Comparison of ENCODE assay signal across 19 cellular contexts in genomic region chr16:15973997-15974396, GRCh38. TPM values are rescaled to one million over a fixed set of nuclear protein-coding genes. Genes with fewer than 3 reads are reported as not detected.
DNase-seq lines count a peak whose midpoint lies in the region; ATAC-seq and TF ChIP-seq lines count a peak whose summit lies in the region.
"Had no signal": no experiment of that assay in that cellular context is flagged by ENCODE, and none has a peak within 500 bp of the region (broad histone marks: within the 10 kb centered on the region; RNA-seq: fewer than 3 reads in every experiment).

No MANE protein-coding gene starts in this region.

- no peak for DNase-seq in activated naive CD4-positive, alpha-beta T cell treated with anti-CD3 and anti-CD28 coated beads for 36 hours
- no peak for DNase-seq in coronary artery (ENCODE audit: low spot score)
- DNase-seq in prostate gland (ENCODE audit: low spot score), result no peak
- no peak for DNase-seq in upper lobe of left lung
- DNase-seq in HUDEP-2 (lab: John Stamatoyannopoulos, UW; ENCODE audit: unreplicated experiment in 76 of 76), result no peak
- DNase-seq in effector memory CD4-positive, alpha-beta T cell, result no peak
- DNase-seq in MCF 10A (ENCODE audit: unreplicated experiment), result no peak
- DNase-seq: activated CD4-positive, alpha-beta T cell treated with anti-CD3 and anti-CD28 coated beads, Interleukin-2, amount 50 U/mL, for 1 hour; brain microvascular endothelial cell; Caco-2; endodermal cell; naive thymus-derived CD8-positive, alpha-beta T cell; NCI-H1417; NCI-H2081 treated with DMSO at 0.1 percent for 48 hours; testis; WERI-Rb-1 had no signal

- BruUV-seq in MCF 10A (replicated peaks; lab: Mats Ljungman, UMichigan), result no TSS peak

- ATAC-seq in upper lobe of left lung (ENCODE audit: low FRiP score in 2 of 2), result no peak
- ATAC-seq: naive thymus-derived CD8-positive, alpha-beta T cell had no signal

- no peak for TF ChIP-seq EP300 in upper lobe of left lung (IDR thresholded peaks at IDR 0.05)

- H3K4me3 ChIP-seq in coronary artery, result no peak overlapping the region
- H3K4me3 ChIP-seq in prostate gland, result no peak overlapping the region
- no peak overlapping the region for H3K4me3 ChIP-seq in upper lobe of left lung
- no peak overlapping the region for H3K4me3 ChIP-seq in effector memory CD4-positive, alpha-beta T cell (ENCODE audit: insufficient read depth, low read depth, low read length, poor library complexity, severe bottlenecking)
- H3K4me3 ChIP-seq: SK-N-MC, testis had no signal

- peak overlapping the region; percentile 82 to 83 for H3K27ac ChIP-seq in coronary artery
- peak overlapping the region; percentile 33 to 56 for H3K27ac ChIP-seq in prostate gland
- peak overlapping the region in 3 of 4 donors; percentile 15 to 33 (median 25) for H3K27ac ChIP-seq in upper lobe of left lung
- no peak overlapping the region for H3K27ac ChIP-seq in effector memory CD4-positive, alpha-beta T cell (ENCODE audit: insufficient read depth, low read length, poor library complexity, severe bottlenecking)
- H3K27ac ChIP-seq: brain microvascular endothelial cell, SK-N-MC, WERI-Rb-1 had no signal

- POLR2A ChIA-PET in MCF 10A (lab: Yijun Ruan, JAX), result interaction anchor here (0.6 kb wide), 1 partner anchor 72 kb away, joined by 3 read pairs; no protein-coding TSS in a partner anchor

- intact Hi-C loops in activated naive CD4-positive, alpha-beta T cell treated with anti-CD3 and anti-CD28 coated beads for 36 hours (cut with micrococcal nuclease), result no loop called here
- intact Hi-C loops in prostate gland (cut with DNase I), result no loop called here
- intact Hi-C loops in MCF 10A (cut with micrococcal nuclease), result no loop called here

- 18% methylated on average over 1 of the region's 1 CpG for WGBS in prostate gland
- WGBS in upper lobe of left lung, 2 donors, result 50 to 90% methylated on average over 1 of the region's 1 CpG

- H3K27ac Mint-ChIP-seq in activated naive CD4-positive, alpha-beta T cell treated with anti-CD3 and anti-CD28 coated beads, Interleukin-2, amount 50 U/mL, for 24 hours, result peak overlapping the region; percentile 86
- H3K27ac Mint-ChIP-seq in activated naive CD4-positive, alpha-beta T cell treated with anti-CD3 and anti-CD28 coated beads for 36 hours, result no peak overlapping the region
- no peak overlapping the region for H3K27ac Mint-ChIP-seq in MCF 10A (ENCODE audit: low read depth, unreplicated experiment)
- H3K27ac Mint-ChIP-seq: endodermal cell; T-helper 2 cell treated with Interferon-gamma antibody and Interleukin-4, amounts not matched to agents 5 μg/mL and 100 μg/mL, for 36 hours had no signal

- no peaks in the 10 kb centered on the region for H3K27me3 Mint-ChIP-seq in activated naive CD4-positive, alpha-beta T cell treated with anti-CD3 and anti-CD28 coated beads, Interleukin-2, amount 50 U/mL, for 24 hours
- H3K27me3 Mint-ChIP-seq in activated naive CD4-positive, alpha-beta T cell treated with anti-CD3 and anti-CD28 coated beads for 36 hours (ENCODE audit: low read depth), result no peaks in the 10 kb centered on the region
- H3K27me3 Mint-ChIP-seq in MCF 10A (ENCODE audit: insufficient read depth, unreplicated experiment), result no peaks in the 10 kb centered on the region
- H3K27me3 Mint-ChIP-seq: naive thymus-derived CD8-positive, alpha-beta T cell had no signal

- H3K27me3 ChIP-seq in prostate gland (replicated peaks; ENCODE audit: insufficient read depth) (no peaks in the 10 kb centered on the region), upper lobe of left lung (no peaks in the 10 kb centered on the region)
- no peaks in the 10 kb centered on the region for H3K27me3 ChIP-seq in effector memory CD4-positive, alpha-beta T cell (replicated peaks; ENCODE audit: control insufficient read depth, insufficient read depth, low read length, poor library complexity, severe bottlenecking)
- H3K27me3 ChIP-seq: brain microvascular endothelial cell, testis had no signal

- no peaks in the 10 kb centered on the region for H3K4me1 ChIP-seq in prostate gland (replicated peaks)
- peaks cover 14 to 40% (median 32%) of the 10 kb centered on the region in 4 donors for H3K4me1 ChIP-seq in upper lobe of left lung
- H3K4me1 ChIP-seq in effector memory CD4-positive, alpha-beta T cell (ENCODE audit: control insufficient read depth, insufficient read depth, low read length, poor library complexity, severe bottlenecking), result no peaks in the 10 kb centered on the region

- no peaks in the 10 kb centered on the region for H3K9me3 Mint-ChIP-seq in activated naive CD4-positive, alpha-beta T cell treated with anti-CD3 and anti-CD28 coated beads, Interleukin-2, amount 50 U/mL, for 24 hours
- peaks cover 24% of the 10 kb centered on the region for H3K9me3 Mint-ChIP-seq in activated naive CD4-positive, alpha-beta T cell treated with anti-CD3 and anti-CD28 coated beads for 36 hours
- H3K9me3 Mint-ChIP-seq in MCF 10A (ENCODE audit: unreplicated experiment), result no peaks in the 10 kb centered on the region

- TF ChIP-seq CTCF in coronary artery (IDR thresholded peaks at IDR 0.05) (no peak), prostate gland (IDR thresholded peaks at IDR 0.05) (no peak), upper lobe of left lung (IDR thresholded peaks at IDR 0.05) (no peak), MCF 10A (IDR thresholded peaks at IDR 0.05; ENCODE audit: unreplicated experiment) (no peak)

- CTCF ChIA-PET in activated naive CD4-positive, alpha-beta T cell treated with anti-CD3 and anti-CD28 coated beads for 36 hours (lab: Charles Lee), result no interaction called here
- CTCF ChIA-PET in MCF 10A (lab: Yijun Ruan, JAX), result interaction anchor here (0.6 kb wide), 1 partner anchor 101 kb away, joined by 4 read pairs; no protein-coding TSS in a partner anchor

- no peak overlapping the region for H3K4me3 Mint-ChIP-seq in activated naive CD4-positive, alpha-beta T cell treated with anti-CD3 and anti-CD28 coated beads, Interleukin-2, amount 50 U/mL, for 24 hours
- no peak overlapping the region for H3K4me3 Mint-ChIP-seq in activated naive CD4-positive, alpha-beta T cell treated with anti-CD3 and anti-CD28 coated beads for 36 hours
- no peak overlapping the region for H3K4me3 Mint-ChIP-seq in MCF 10A (ENCODE audit: unreplicated experiment)
- H3K4me3 Mint-ChIP-seq: endodermal cell; T-helper 2 cell treated with Interferon-gamma antibody and Interleukin-4, amounts not matched to agents 5 μg/mL and 100 μg/mL, for 36 hours had no signal

- no peak for TF ChIP-seq POLR2A in prostate gland (IDR thresholded peaks at IDR 0.05)
- no peak for TF ChIP-seq POLR2A in upper lobe of left lung (IDR thresholded peaks at IDR 0.05)

- H3K36me3 ChIP-seq in prostate gland, result no peaks in the 10 kb centered on the region
- no peaks in the 10 kb centered on the region for H3K36me3 ChIP-seq in upper lobe of left lung
- H3K36me3 ChIP-seq in effector memory CD4-positive, alpha-beta T cell (ENCODE audit: control insufficient read depth, insufficient read depth, low read length), result peaks cover 33% of the 10 kb centered on the region
- H3K36me3 ChIP-seq: brain microvascular endothelial cell had no signal

- peaks cover 47% of the 10 kb centered on the region for H3K4me1 Mint-ChIP-seq in activated naive CD4-positive, alpha-beta T cell treated with anti-CD3 and anti-CD28 coated beads, Interleukin-2, amount 50 U/mL, for 24 hours
- H3K4me1 Mint-ChIP-seq in activated naive CD4-positive, alpha-beta T cell treated with anti-CD3 and anti-CD28 coated beads for 36 hours (ENCODE audit: low read depth), result peaks cover 30% of the 10 kb centered on the region
- peaks cover 37% of the 10 kb centered on the region for H3K4me1 Mint-ChIP-seq in MCF 10A (ENCODE audit: insufficient read depth, unreplicated experiment)

- H3K9me3 ChIP-seq in prostate gland, result no peaks in the 10 kb centered on the region
- no peaks in the 10 kb centered on the region for H3K9me3 ChIP-seq in upper lobe of left lung
- peaks cover 4% of the 10 kb centered on the region for H3K9me3 ChIP-seq in effector memory CD4-positive, alpha-beta T cell (ENCODE audit: control insufficient read depth, low read length)
- H3K9me3 ChIP-seq: testis had no signal

- H3K36me3 Mint-ChIP-seq in activated naive CD4-positive, alpha-beta T cell treated with anti-CD3 and anti-CD28 coated beads, Interleukin-2, amount 50 U/mL, for 24 hours, result peaks cover 45% of the 10 kb centered on the region
- peaks cover 65% of the 10 kb centered on the region for H3K36me3 Mint-ChIP-seq in activated naive CD4-positive, alpha-beta T cell treated with anti-CD3 and anti-CD28 coated beads for 36 hours (ENCODE audit: low read depth)
- H3K36me3 Mint-ChIP-seq in MCF 10A (ENCODE audit: insufficient read depth, unreplicated experiment), result peaks cover 19% of the 10 kb centered on the region

RNA-seq across cellular contexts. Expression of gene ABCC1, which starts 24.6 kb away (rescaled TPM):
- total RNA-seq in activated naive CD4-positive, alpha-beta T cell treated with anti-CD3 and anti-CD28 coated beads for 36 hours, result 10 to 100 TPM; 40.3 to 41.0 TPM
- total RNA-seq in prostate gland (10 to 100 TPM; 33.4 to 87.7 TPM), upper lobe of left lung (100 to 1,000 TPM in 1 of 6 donors, 10 to 100 TPM in 5; 35.4 to 106 (median 44.8) TPM), MCF 10A (2022) (72.5 and 95.3 TPM in 2 replicates)
